In the genomic region with DNA sequence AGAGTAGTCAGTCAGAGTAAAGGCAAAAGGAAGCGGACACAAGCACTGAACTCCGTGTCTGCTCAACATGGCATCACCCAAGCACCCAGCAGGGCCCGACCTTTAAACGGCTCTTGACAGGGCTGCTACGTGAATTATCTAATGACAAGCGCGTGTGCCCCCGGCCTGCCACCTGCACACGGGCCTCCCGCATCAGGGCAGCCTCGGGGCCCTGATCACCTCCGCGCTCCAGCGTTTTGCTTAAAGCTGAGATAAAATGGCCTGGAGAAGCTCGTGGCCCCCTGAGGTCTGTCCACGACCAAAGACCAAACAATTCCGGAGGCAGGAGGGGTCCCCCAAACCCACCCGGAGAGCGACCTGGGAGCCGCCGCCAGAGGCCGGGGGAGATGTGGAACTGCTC, we compare ENCODE assay signal across 9 cellular contexts. TPM values are rescaled to one million over a fixed set of nuclear protein-coding genes. Genes with fewer than 3 reads are reported as not detected.
DNase-seq lines count a peak whose midpoint lies in the region; ATAC-seq and TF ChIP-seq lines count a peak whose summit lies in the region.
"Had no signal": no experiment of that assay in that cellular context is flagged by ENCODE, and none has a peak within 500 bp of the region (broad histone marks: within the 10 kb centered on the region; RNA-seq: fewer than 3 reads in every experiment).

No MANE protein-coding gene starts in this region.

- peak overlapping the region; percentile 94 to 99 (median 94) for H3K27ac ChIP-seq in esophagus squamous epithelium
- H3K27ac ChIP-seq in neuronal stem cell (replicated peaks; ENCODE audit: low read length) = no peak overlapping the region

- WGBS in esophagus squamous epithelium, 2 donors = 0% methylated on average over 6 to 9 of the region's 22 CpGs
- WGBS in neuronal stem cell (ENCODE audit: extremely low coverage in 2 of 2, insufficient read length in 2 of 2, insufficient replicate concordance in 1 of 2), 2 donors = no CpG with 5 or more reads among the region's 22 CpGs

- peak overlapping the region; percentile 92 for H3K4me2 ChIP-seq in neuronal stem cell (ENCODE audit: insufficient read depth, low read length, poor library complexity, severe bottlenecking)

- H3K36me3 ChIP-seq in esophagus squamous epithelium = peaks cover 8 to 18% (median 12%) of the 10 kb centered on the region in 3 donors
- peaks cover 13 to 17% of the 10 kb centered on the region in 2 donors for H3K36me3 ChIP-seq in neuronal stem cell (replicated peaks in 1 of 2; ENCODE audit: control insufficient read depth in 2 of 2, insufficient read depth in 2 of 2, low read length in 2 of 2)

- H3K9me3 ChIP-seq in esophagus squamous epithelium = no peaks in the 10 kb centered on the region
- H3K9me3 ChIP-seq in neuronal stem cell (replicated peaks in 1 of 2; ENCODE audit: control insufficient read depth in 2 of 2, insufficient read depth in 1 of 2, low read depth in 1 of 2, low read length in 2 of 2) = no peaks in the 10 kb centered on the region

- no peak overlapping the region for H3K23ac ChIP-seq in neuronal stem cell (ENCODE audit: low read depth, low read length, poor library complexity)

- H2BK5ac ChIP-seq in neuronal stem cell (ENCODE audit: low read length) = no peak overlapping the region

- H3K4me3 ChIP-seq in esophagus squamous epithelium (peak overlapping the region; percentile 73 to 97 (median 83)), neuronal stem cell (ENCODE audit: low read length in 2 of 2) (peak overlapping the region; percentile 93 to 97)

- TF ChIP-seq CTCF in esophagus squamous epithelium (IDR thresholded peaks at IDR 0.05) = no peak

- peak overlapping the region; percentile 76 for H2AFZ ChIP-seq in neuronal stem cell (ENCODE audit: low read length)

- intact Hi-C loops in esophagus squamous epithelium (cut with DNase I) = no loop called here

- no peak overlapping the region for H2BK120ac ChIP-seq in neuronal stem cell (ENCODE audit: low read depth, low read length)

- H4K8ac ChIP-seq in neuronal stem cell (ENCODE audit: low read depth, low read length) = no peak overlapping the region

- ATAC-seq in HG03196 (IDR thresholded peaks at IDR 0.05; ENCODE audit: unreplicated experiment) = peak; percentile 31

- H3K4ac ChIP-seq in neuronal stem cell (ENCODE audit: low read length) = no peak overlapping the region

- peak overlapping the region; percentile 72 for H3K9ac ChIP-seq in neuronal stem cell (ENCODE audit: low read depth, low read length, poor library complexity)

- H3K4me1 ChIP-seq in esophagus squamous epithelium (peaks cover 9 to 33% (median 14%) of the 10 kb centered on the region in 3 donors), neuronal stem cell (ENCODE audit: control insufficient read depth in 2 of 2, insufficient read depth in 1 of 2, low read depth in 1 of 2, low read length in 2 of 2) (peaks cover 0 to 4% of the 10 kb centered on the region in 2 donors)

- H3K79me1 ChIP-seq in neuronal stem cell (ENCODE audit: low read depth, low read length) = peaks cover 4% of the 10 kb centered on the region

- no peak overlapping the region for H3K14ac ChIP-seq in neuronal stem cell (ENCODE audit: low read length)

- no peak overlapping the region for H4K91ac ChIP-seq in neuronal stem cell (ENCODE audit: low read depth, low read length, poor library complexity)

- no peaks in the 10 kb centered on the region for H3K27me3 ChIP-seq in esophagus squamous epithelium
- H3K27me3 ChIP-seq in neuronal stem cell (ENCODE audit: control insufficient read depth in 3 of 3, insufficient read depth in 3 of 3, low read depth in 1 of 3, low read length in 3 of 3) = no peaks in the 10 kb centered on the region

- peak overlapping the region; percentile 39 for H3K18ac ChIP-seq in neuronal stem cell (ENCODE audit: low read length)

- H2BK12ac ChIP-seq in neuronal stem cell (ENCODE audit: low read length) = no peak overlapping the region

- DNase-seq in activated T-cell treated with anti-CD3 and anti-CD28 coated beads for 48 hours (ENCODE audit: low read depth) = peak; percentile 14
- no peak for DNase-seq in activated T-cell treated with anti-CD3 and anti-CD28 coated beads, Interleukin-2, amount 50 U/mL, for 1 hour
- DNase-seq in activated CD4-positive, CD25-positive, alpha-beta regulatory T cell treated with anti-CD3 and anti-CD28 coated beads, Interleukin-2, amount 50 U/mL, for 72 hours = peak; percentile 46
- no peak for DNase-seq in esophagus squamous epithelium (lab: John Stamatoyannopoulos, UW)
- DNase-seq in neuronal stem cell (ENCODE audit: low spot score) = peak; percentile 3
- DNase-seq in SHP77 treated with DMSO at 0.1 percent for 48 hours (lab: John Stamatoyannopoulos, UW) = no peak
- DNase-seq in NK-92 treated with Interleukin-12 subunit alpha and Interleukin-12 subunit beta, amount 100 ng/mL, for 24 hours (lab: John Stamatoyannopoulos, UW) = no peak

- no peak for TF ChIP-seq POLR2A in esophagus squamous epithelium (IDR thresholded peaks at IDR 0.05)

- no peak overlapping the region for H2BK15ac ChIP-seq in neuronal stem cell (ENCODE audit: low read length)

- H2AK5ac ChIP-seq in neuronal stem cell (ENCODE audit: low read depth, low read length) = no peak overlapping the region

RNA-seq across cellular contexts. Expression of a gene that starts 0.4 kb away (rescaled TPM):
- total RNA-seq in esophagus squamous epithelium = 100 to 1,000 TPM in 2 of 4 donors, 10 to 100 TPM in 2; 62.4 to 259 (median 104) TPM
- polyA plus RNA-seq in neuronal stem cell (2013, experiment 1 of 2) = 59.9 TPM
- polyA plus RNA-seq in neuronal stem cell (2013, experiment 2 of 2) = 58.4 TPM

RNA-seq across cellular contexts. Expression of a gene that starts 5.5 kb away (rescaled TPM):
- not detected for total RNA-seq in esophagus squamous epithelium
- not detected for polyA plus RNA-seq in neuronal stem cell (2013, experiment 1 of 2)
- polyA plus RNA-seq in neuronal stem cell (2013, experiment 2 of 2) = not detected
- total RNA-seq: dermis microvascular lymphatic vessel endothelial cell had no signal

RNA-seq across cellular contexts. Expression of a gene that starts 28.6 kb away (rescaled TPM):
- total RNA-seq in esophagus squamous epithelium = not detected
- polyA plus RNA-seq in neuronal stem cell (2013, experiment 1 of 2) = not detected
- not detected for polyA plus RNA-seq in neuronal stem cell (2013, experiment 2 of 2)
- total RNA-seq: dermis microvascular lymphatic vessel endothelial cell had no signal

Comparison
In these comparisons a context has a peak if more than half of its experiments do, and no peak if none do; other contexts are left out.
1. DNase-seq: peak in activated T-cell treated with anti-CD3 and anti-CD28 coated beads for 48 hours (single experiment), activated CD4-positive, CD25-positive, alpha-beta regulatory T cell treated with anti-CD3 and anti-CD28 coated beads, Interleukin-2, amount 50 U/mL, for 72 hours (single experiment) and neuronal stem cell (single experiment); none in activated T-cell treated with anti-CD3 and anti-CD28 coated beads, Interleukin-2, amount 50 U/mL, for 1 hour (single experiment), esophagus squamous epithelium (single experiment), SHP77 treated with DMSO at 0.1 percent for 48 hours (single experiment) and NK-92 treated with Interleukin-12 subunit alpha and Interleukin-12 subunit beta, amount 100 ng/mL, for 24 hours (single experiment).